9 cellular contexts compared by ENCODE assay signal in genomic region chr10:88565072-88565471, GRCh38. TPM values are rescaled to one million over a fixed set of nuclear protein-coding genes. Genes with fewer than 3 reads are reported as not detected.
DNase-seq lines count a peak whose midpoint lies in the region; ATAC-seq and TF ChIP-seq lines count a peak whose summit lies in the region.
"Had no signal": no experiment of that assay in that cellular context is flagged by ENCODE, and none has a peak within 500 bp of the region (broad histone marks: within the 10 kb centered on the region; RNA-seq: fewer than 3 reads in every experiment).

No MANE protein-coding gene starts in this region.

- H4K91ac ChIP-seq in H9 (ENCODE audit: insufficient read length, low read depth, low read length): no peak overlapping the region

- no peaks in the 10 kb centered on the region for H3K23me2 ChIP-seq in H9 (ENCODE audit: insufficient read length, low read depth, low read length, poor library complexity, severe bottlenecking)

- H4K20me1 ChIP-seq in H9 (ENCODE audit: control insufficient read depth, insufficient read depth, insufficient read length): no peaks in the 10 kb centered on the region

- H3K9me3 ChIP-seq in H9 (ENCODE audit: control insufficient read depth, low read depth, low read length): no peaks in the 10 kb centered on the region

- H3K27me3 ChIP-seq in BJ (ENCODE audit: control insufficient read depth, insufficient read depth, low read length) (no peaks in the 10 kb centered on the region), H9 (ENCODE audit: insufficient read depth, low read length) (no peaks in the 10 kb centered on the region; the same call in 1 of the 2 replicates)

- ATAC-seq in SK-N-SH treated with all-trans-retinoic acid at 6 μM for 48 hours: peak; percentile 94
- no peak for ATAC-seq in stimulated activated memory B cell treated with anti-CD40 and anti-IgM and Interleukin-4, amounts not matched to agents 10 μg/mL and 1 μg/mL and 100 μg/mL, for 72 hours
- no peak for ATAC-seq in GM19467 (IDR thresholded peaks at IDR 0.05; ENCODE audit: unreplicated experiment)

- no peak overlapping the region for H3K27ac ChIP-seq in H9 (ENCODE audit: insufficient read length, low read depth, low read length)

- H3K27ac Mint-ChIP-seq in H9: no peak overlapping the region
- H3K27ac Mint-ChIP-seq in stimulated activated memory B cell treated with anti-CD40 and anti-IgM and Interleukin-4, amounts not matched to agents 10 μg/mL and 1 μg/mL and 100 μg/mL, for 72 hours: no peak overlapping the region

- no peak overlapping the region for H3K4me2 ChIP-seq in H9 (ENCODE audit: insufficient read depth, insufficient read length, low read length)

- H3K4me3 Mint-ChIP-seq in H9: no peak overlapping the region
- no peak overlapping the region for H3K4me3 Mint-ChIP-seq in stimulated activated memory B cell treated with anti-CD40 and anti-IgM and Interleukin-4, amounts not matched to agents 10 μg/mL and 1 μg/mL and 100 μg/mL, for 72 hours

- H3K4ac ChIP-seq in H9 (ENCODE audit: low read depth, low read length): no peak overlapping the region

- no peaks in the 10 kb centered on the region for H3K79me2 ChIP-seq in H9 (ENCODE audit: insufficient read depth, low read length)

- no peak overlapping the region for H2BK12ac ChIP-seq in H9 (ENCODE audit: insufficient read length, low read depth, low read length)

- H3K23ac ChIP-seq in H9 (ENCODE audit: insufficient read length, low read depth, low read length): no peak overlapping the region

- no peak overlapping the region for H3K9ac ChIP-seq in H9 (ENCODE audit: extremely low read depth, insufficient read length, low read length)

- no peak overlapping the region for H4K5ac ChIP-seq in H9 (ENCODE audit: insufficient read length, low read depth, low read length)

- H2AFZ ChIP-seq in H9 (ENCODE audit: low read length): no peak overlapping the region

- H3K36me3 Mint-ChIP-seq in H9 (ENCODE audit: insufficient read depth in 1 of 3, low read depth in 3 of 3): no peaks in the 10 kb centered on the region
- H3K36me3 Mint-ChIP-seq in stimulated activated memory B cell treated with anti-CD40 and anti-IgM and Interleukin-4, amounts not matched to agents 10 μg/mL and 1 μg/mL and 100 μg/mL, for 72 hours: peaks cover 12% of the 10 kb centered on the region

- H3T11ph ChIP-seq in H9 (ENCODE audit: low read length): no peak overlapping the region

- CTCF ChIA-PET in BJ (lab: Yijun Ruan, JAX): interaction anchor here (0.5 to 2.7 kb wide), 13 partner anchors 9 to 416 kb away, joined by 3 to 16 read pairs (median 7); partner anchors contain the start of gene RNLS

- no peak overlapping the region for H2BK120ac ChIP-seq in H9 (ENCODE audit: low read depth, low read length, poor library complexity, severe bottlenecking)

- no peak overlapping the region for H2BK5ac ChIP-seq in H9 (ENCODE audit: insufficient read length, low read length)

- H3K4me1 ChIP-seq in H9 (ENCODE audit: insufficient read depth, low read length): no peaks in the 10 kb centered on the region

- TF ChIP-seq CTCF in BJ (IDR thresholded peaks at IDR 0.05; ENCODE audit: insufficient read depth, low read depth, low read length) (peak; percentile 36), H9 (conservative IDR thresholded peaks at IDR 0.05) (peak; percentile 43; the same call in 2 of the 3 replicates)

- no peak overlapping the region for H3K14ac ChIP-seq in H9 (ENCODE audit: insufficient read depth, low read length)

- POLR2A ChIA-PET in BJ (lab: Charles Lee): no interaction called here

- no peak overlapping the region for H3K18ac ChIP-seq in H9 (ENCODE audit: insufficient read length, low read depth, low read length)

- no peak overlapping the region for H2BK15ac ChIP-seq in H9 (ENCODE audit: low read depth, low read length)

- WGBS in H9 (ENCODE audit: extremely low coverage, insufficient read length, low lambda C conversion rate): no CpG with 5 or more reads among the region's 1 CpG

- H2BK20ac ChIP-seq in H9 (ENCODE audit: low read depth, low read length, poor library complexity, severe bottlenecking): no peak overlapping the region

- H3K56ac ChIP-seq in H9 (ENCODE audit: insufficient read length, low read depth, low read length): no peak overlapping the region

- no peaks in the 10 kb centered on the region for H3K36me3 ChIP-seq in BJ (ENCODE audit: control insufficient read depth, insufficient read depth, low read length)

- DNase-seq in BJ (ENCODE audit: low read depth): no peak
- DNase-seq in H9: no peak
- peak; percentile 20 for DNase-seq in glomerular visceral epithelial cell (ENCODE audit: extremely low spot score)
- DNase-seq in NCI-H1048 (lab: John Stamatoyannopoulos, UW): no peak
- DNase-seq in NCI-H128 (lab: John Stamatoyannopoulos, UW; ENCODE audit: unreplicated experiment): no peak

- no peak overlapping the region for H4K8ac ChIP-seq in H9 (replicated peaks; ENCODE audit: insufficient read length, low read depth, low read length)

- H3K9me3 Mint-ChIP-seq in H9: peaks cover 2 to 3% of the 10 kb centered on the region in 2 experiments; a peak in 2 of 5 replicates
- no peaks in the 10 kb centered on the region for H3K9me3 Mint-ChIP-seq in stimulated activated memory B cell treated with anti-CD40 and anti-IgM and Interleukin-4, amounts not matched to agents 10 μg/mL and 1 μg/mL and 100 μg/mL, for 72 hours

- H3K4me3 ChIP-seq in BJ (ENCODE audit: low read depth, low read length): no peak overlapping the region

- no peaks in the 10 kb centered on the region for H3K4me1 Mint-ChIP-seq in H9
- H3K4me1 Mint-ChIP-seq in stimulated activated memory B cell treated with anti-CD40 and anti-IgM and Interleukin-4, amounts not matched to agents 10 μg/mL and 1 μg/mL and 100 μg/mL, for 72 hours: no peaks in the 10 kb centered on the region

- H2AK5ac ChIP-seq in H9 (ENCODE audit: insufficient read length, low read length): no peak overlapping the region

- no peaks in the 10 kb centered on the region for H3K27me3 Mint-ChIP-seq in H9 (ENCODE audit: low read depth)
- no peaks in the 10 kb centered on the region for H3K27me3 Mint-ChIP-seq in stimulated activated memory B cell treated with anti-CD40 and anti-IgM and Interleukin-4, amounts not matched to agents 10 μg/mL and 1 μg/mL and 100 μg/mL, for 72 hours

- no peaks in the 10 kb centered on the region for H3K79me1 ChIP-seq in H9 (ENCODE audit: insufficient read depth, low read depth, low read length, poor library complexity, severe bottlenecking)

TF ChIP-seq in SK-N-SH treated with all-trans-retinoic acid at 6 μM for 48 hours, 23 proteins besides CTCF, POLR2A, EP300 and RAD21:
- TF ChIP-seq CSDC2 (CRISPR knock-in tag; IDR thresholded peaks at IDR 0.05): no peak
- no peak for TF ChIP-seq ISL1 (CRISPR knock-in tag; IDR thresholded peaks at IDR 0.05)
- TF ChIP-seq ZNF8 (CRISPR knock-in tag; IDR thresholded peaks at IDR 0.05): no peak
- TF ChIP-seq GLIS3 (CRISPR knock-in tag; IDR thresholded peaks at IDR 0.05): no peak
- no peak for TF ChIP-seq ZNF565 (CRISPR knock-in tag; conservative IDR thresholded peaks at IDR 0.05; ENCODE audit: low read depth)
- no peak for TF ChIP-seq ARNTL (CRISPR knock-in tag; IDR thresholded peaks at IDR 0.05; ENCODE audit: borderline replicate concordance, low read depth)
- no peak for TF ChIP-seq ZFP30 (CRISPR knock-in tag; IDR thresholded peaks at IDR 0.05)
- TF ChIP-seq PATZ1 (CRISPR knock-in tag; IDR thresholded peaks at IDR 0.05; ENCODE audit: borderline replicate concordance): no peak
- no peak for TF ChIP-seq CSRNP3 (CRISPR knock-in tag; IDR thresholded peaks at IDR 0.05)

RNA-seq across cellular contexts. Expression of gene RNLS, which starts 18.0 kb away (rescaled TPM):
- 11.8 and 14.6 TPM in 2 replicates for polyA plus RNA-seq in BJ (2011; rRNA removed)
- polyA minus RNA-seq in BJ (2011; rRNA and poly(A)+ RNA removed): 4.8 and 5.0 TPM in 2 replicates
- total RNA-seq in H9 (2021): 7.3 and 7.5 TPM in 2 replicates

RNA-seq across cellular contexts. Expression of gene LIPJ, which starts 21.5 kb away (rescaled TPM):
- 0.01 TPM in 1 of 2 replicates, not detected in the other for polyA plus RNA-seq in BJ (2011; rRNA removed)
- polyA minus RNA-seq in BJ (2011; rRNA and poly(A)+ RNA removed): not detected in 2 replicates
- not detected in 2 replicates for total RNA-seq in H9 (2021)
- total RNA-seq: dermis microvascular lymphatic vessel endothelial cell had no signal
